1 cellular context compared by ENCODE assay signal in the genomic region with DNA sequence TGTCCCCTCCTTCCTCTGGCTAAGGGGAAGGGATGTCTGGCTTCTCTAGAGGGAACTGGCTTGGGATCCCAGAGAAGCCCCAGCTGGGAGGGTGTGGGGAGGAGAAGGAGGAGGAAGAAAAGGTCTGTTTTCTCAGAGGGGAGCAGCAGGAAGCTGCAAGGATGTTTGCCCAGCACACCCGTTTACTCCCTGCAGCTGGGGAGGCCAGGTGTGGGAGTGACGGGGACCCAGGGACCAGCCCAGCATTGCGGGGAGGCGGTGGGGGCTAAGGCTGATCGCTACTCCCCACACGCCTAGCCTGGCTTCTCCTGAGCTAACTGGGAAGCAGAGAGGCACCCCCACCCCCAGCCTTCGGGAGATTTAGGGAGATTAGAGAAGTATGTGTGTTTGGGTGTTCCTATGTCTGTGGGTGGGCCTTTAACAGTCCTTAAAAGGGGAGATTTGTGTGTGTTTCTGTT.
TF ChIP-seq lines count a peak whose summit lies in the region.

No MANE protein-coding gene starts in this region.

TF ChIP-seq in GM23338, 12 proteins besides CTCF, POLR2A, EP300 and RAD21 (continued from another document):
- TF ChIP-seq, protein P1, sequence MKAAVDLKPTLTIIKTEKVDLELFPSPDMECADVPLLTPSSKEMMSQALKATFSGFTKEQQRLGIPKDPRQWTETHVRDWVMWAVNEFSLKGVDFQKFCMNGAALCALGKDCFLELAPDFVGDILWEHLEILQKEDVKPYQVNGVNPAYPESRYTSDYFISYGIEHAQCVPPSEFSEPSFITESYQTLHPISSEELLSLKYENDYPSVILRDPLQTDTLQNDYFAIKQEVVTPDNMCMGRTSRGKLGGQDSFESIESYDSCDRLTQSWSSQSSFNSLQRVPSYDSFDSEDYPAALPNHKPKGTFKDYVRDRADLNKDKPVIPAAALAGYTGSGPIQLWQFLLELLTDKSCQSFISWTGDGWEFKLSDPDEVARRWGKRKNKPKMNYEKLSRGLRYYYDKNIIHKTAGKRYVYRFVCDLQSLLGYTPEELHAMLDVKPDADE (IDR thresholded peaks at IDR 0.05), result no peak
